1 cellular context compared by ENCODE assay signal in genomic region chr2:227117852-227118251, GRCh38.
TF ChIP-seq lines count a peak whose summit lies in the region.

No MANE protein-coding gene starts in this region.

TF ChIP-seq in IMR-90, 13 proteins besides CTCF, POLR2A, EP300 and RAD21:
- TF ChIP-seq RCOR1 (IDR thresholded peaks at IDR 0.05; ENCODE audit: insufficient replicate concordance, low read length) (no peak), ELK1 (IDR thresholded peaks at IDR 0.05; ENCODE audit: borderline replicate concordance, low read depth, low read length) (no peak), CHD1 (IDR thresholded peaks at IDR 0.05; ENCODE audit: low read depth, low read length) (no peak), MXI1 (IDR thresholded peaks at IDR 0.05; ENCODE audit: borderline replicate concordance, low read depth, low read length) (no peak), CEBPB (IDR thresholded peaks at IDR 0.05; ENCODE audit: low read depth, low read length) (no peak), USF2 (IDR thresholded peaks at IDR 0.05; ENCODE audit: low read depth, low read length) (no peak), RFX5 (IDR thresholded peaks at IDR 0.05; ENCODE audit: low read depth, low read length) (no peak), NFE2L2 (IDR thresholded peaks at IDR 0.05; ENCODE audit: low read depth, low read length) (no peak), MAZ (IDR thresholded peaks at IDR 0.05; ENCODE audit: borderline replicate concordance, low read depth, low read length) (no peak), BHLHE40 (IDR thresholded peaks at IDR 0.05; ENCODE audit: low read depth, low read length) (no peak), MAFK (IDR thresholded peaks at IDR 0.05; ENCODE audit: low read depth, low read length) (no peak), SMC3 (IDR thresholded peaks at IDR 0.05; ENCODE audit: low read depth, low read length) (no peak), FOS (IDR thresholded peaks at IDR 0.05; ENCODE audit: low read depth, low read length) (no peak)
